18 cellular contexts compared by ENCODE assay signal in genomic region chr17:48860034-48860433, GRCh38. TPM values are rescaled to one million over a fixed set of nuclear protein-coding genes. Genes with fewer than 3 reads are reported as not detected.
DNase-seq lines count a peak whose midpoint lies in the region; ATAC-seq, FAIRE-seq and TF ChIP-seq lines count a peak whose summit lies in the region.
"Had no signal": no experiment of that assay in that cellular context is flagged by ENCODE, and none has a peak within 500 bp of the region (broad histone marks: within the 10 kb centered on the region; RNA-seq: fewer than 3 reads in every experiment).

No MANE protein-coding gene starts in this region.

- WGBS in A549 (ENCODE audit: missing lambda C conversion rate) = 100% methylated on average over 3 of the region's 3 CpGs

- H3K4me3 ChIP-seq in A549 (no peak overlapping the region), GM06990 (replicated peaks; ENCODE audit: low read depth, low read length) (no peak overlapping the region), SK-N-MC (no peak overlapping the region), epithelial cell of proximal tubule (ENCODE audit: low read depth, low read length) (no peak overlapping the region)
- H3K4me3 ChIP-seq: right atrium auricular region had no signal

- no peak for TF ChIP-seq EP300 in A549 (IDR thresholded peaks at IDR 0.05)

- H3K4me1 ChIP-seq in A549 = no peaks in the 10 kb centered on the region
- H3K4me1 ChIP-seq: right atrium auricular region had no signal

- H3K27me3 ChIP-seq in GM06990 (replicated peaks; ENCODE audit: control insufficient read depth, insufficient read depth, low read length) = no peaks in the 10 kb centered on the region
- H3K27me3 ChIP-seq: right atrium auricular region had no signal

- in situ Hi-C loops in G401 (cut with HindIII; ENCODE audit: low sequenced_read_pairs) = no loop called here

- no peak for FAIRE-seq in A549 (lab: Jason Lieb, UNC)
- FAIRE-seq: frontal cortex had no signal

- no peaks in the 10 kb centered on the region for H3K9me3 ChIP-seq in A549
- no peaks in the 10 kb centered on the region for H3K9me3 ChIP-seq in SK-N-MC (ENCODE audit: low read depth, low read length)
- H3K9me3 ChIP-seq: right atrium auricular region had no signal

- TF ChIP-seq POLR2A in A549 (IDR thresholded peaks at IDR 0.05; ENCODE audit: low read length) = no peak

- H3K27ac ChIP-seq in A549 (no peak overlapping the region), SK-N-MC (peak overlapping the region; percentile 43; the same call in 1 of the 2 replicates)
- H3K27ac ChIP-seq: right atrium auricular region had no signal

- H3K9ac ChIP-seq in SK-N-MC (ENCODE audit: insufficient read length) = no peak overlapping the region

- ATAC-seq in A549 (peak; percentile 47 to 71; a peak in 4 of 6 replicates), GM18867 (IDR thresholded peaks at IDR 0.05; ENCODE audit: unreplicated experiment) (no peak)
- ATAC-seq: Panc1, T-cell had no signal

- H3K4me2 ChIP-seq in A549 = no peak overlapping the region

- TF ChIP-seq RAD21 in A549 (conservative IDR thresholded peaks at IDR 0.05 in 1 of 2, IDR thresholded peaks at IDR 0.05 in 1 of 2) = no peak

- no peak for TF ChIP-seq CTCF in A549 (IDR thresholded peaks at IDR 0.05)
- TF ChIP-seq CTCF in GM06990 (IDR thresholded peaks at IDR 0.05; ENCODE audit: insufficient read depth, low read length, poor library complexity, severe bottlenecking) = peak; percentile 16
- TF ChIP-seq CTCF in epithelial cell of proximal tubule (conservative IDR thresholded peaks at IDR 0.05; ENCODE audit: low read depth, low read length) = peak; percentile 29

- peaks cover 8% of the 10 kb centered on the region for H3K36me3 ChIP-seq in GM06990 (ENCODE audit: control insufficient read depth, insufficient read depth, low read length)
- H3K36me3 ChIP-seq in SK-N-MC (ENCODE audit: insufficient read depth, low read length) = peaks cover 53% of the 10 kb centered on the region

- POLR2A ChIA-PET in A549 (lab: Yijun Ruan, JAX) = no interaction called here

- DNase-seq in A549 (ENCODE audit: low read depth in 1 of 2, low spot score in 1 of 2) (peak in 1 of 2 experiments; percentile 41), GM06990 (ENCODE audit: extremely low read depth, insufficient read length) (no peak), SK-N-MC (ENCODE audit: low read depth, low spot score) (no peak), epithelial cell of proximal tubule (ENCODE audit: low read depth) (no peak), G401 (ENCODE audit: low spot score) (no peak), SKM-1 (lab: John Stamatoyannopoulos, UW; ENCODE audit: unreplicated experiment) (no peak), NOMO-1 treated with dmso at 0.1 percent for 144 hours (lab: John Stamatoyannopoulos, UW; ENCODE audit: unreplicated experiment) (no peak)
- DNase-seq: activated B cell treated with CpG ODN at 0.5 μM for 24 hours; activated naive CD4-positive, alpha-beta T cell; DMS 273 treated with DMSO at 0.1 percent for 48 hours; Karpas-422; NCI-H187 treated with DMSO at 0.1 percent for 48 hours; stimulated activated CD8-positive, alpha-beta memory T cell treated with anti-CD3 and anti-CD28 coated beads, Interleukin-4, amount 100 ng/mL, for 48 hours; T-cell had no signal

- CTCF ChIA-PET in A549 (lab: Yijun Ruan, JAX) = interaction anchor here (0.9 to 76.6 kb wide), 8 partner anchors 12 to 182 kb away, joined by 3 to 3251 read pairs (median 19); partner anchors contain the start of genes CALCOCO2 and TTLL6

TF ChIP-seq in A549, 52 proteins besides CTCF, POLR2A, EP300 and RAD21:
- no peak for TF ChIP-seq HES2 (IDR thresholded peaks at IDR 0.05)

RNA-seq across cellular contexts. Expression of gene CALCOCO2, which starts 29.2 kb away (rescaled TPM):
- polyA plus RNA-seq in A549 (2011; rRNA removed) = 194 and 199 TPM in 2 replicates
- polyA plus RNA-seq in A549 (2012; cell fraction: cytosol; rRNA removed) = 26.8 and 27.1 TPM in 2 replicates
- polyA plus RNA-seq in A549 (2012; cell fraction: nucleus; rRNA removed) = 20.8 and 28.6 TPM in 2 replicates
- 71.6 to 74.5 TPM (median 72.5 TPM) in 3 replicates for polyA plus RNA-seq in A549 (2017; fragmentation: RNase III; extraction: RNeasy Plus Mini Kit Qiagen cat#74134 plus additional on column Dnase treatment)
- 105 and 145 TPM in 2 replicates for polyA minus RNA-seq in A549 (2011; rRNA and poly(A)+ RNA removed)
- total RNA-seq in epithelial cell of proximal tubule = 21.3 and 24.8 TPM in 2 replicates
- total RNA-seq in G401 (2014; rRNA removed; shearing (Covaris generic)) = 37.8 and 66.1 TPM in 2 replicates

RNA-seq across cellular contexts. Expression of gene ATP5MC1, which starts 32.6 kb away (rescaled TPM):
- polyA plus RNA-seq in A549 (2011; rRNA removed) (287 and 394 TPM in 2 replicates), A549 (2017; fragmentation: RNase III; extraction: RNeasy Plus Mini Kit Qiagen cat#74134 plus additional on column Dnase treatment) (545 to 704 TPM (median 623 TPM) in 3 replicates)
- 1,184 and 1,265 TPM in 2 replicates for polyA plus RNA-seq in A549 (2012; cell fraction: cytosol; rRNA removed)
- 1,009 and 1,026 TPM in 2 replicates for polyA plus RNA-seq in A549 (2012; cell fraction: nucleus; rRNA removed)
- 199 and 252 TPM in 2 replicates for polyA minus RNA-seq in A549 (2011; rRNA and poly(A)+ RNA removed)
- 142 and 205 TPM in 2 replicates for total RNA-seq in epithelial cell of proximal tubule
- total RNA-seq in G401 (2014; rRNA removed; shearing (Covaris generic)) = 62.0 and 83.3 TPM in 2 replicates

RNA-seq across cellular contexts. Expression of gene TTLL6, which starts 43.0 kb away (rescaled TPM):
- polyA plus RNA-seq in A549 (2011; rRNA removed) (7.8 and 8.9 TPM in 2 replicates), A549 (2017; fragmentation: RNase III; extraction: RNeasy Plus Mini Kit Qiagen cat#74134 plus additional on column Dnase treatment) (1.1 to 1.6 TPM (median 1.3 TPM) in 3 replicates)
- 1.6 and 1.7 TPM in 2 replicates for polyA plus RNA-seq in A549 (2012; cell fraction: cytosol; rRNA removed)
- polyA plus RNA-seq in A549 (2012; cell fraction: nucleus; rRNA removed) = 3.9 and 5.4 TPM in 2 replicates
- polyA minus RNA-seq in A549 (2011; rRNA and poly(A)+ RNA removed) = 3.7 and 6.0 TPM in 2 replicates
- 0.22 TPM in 1 of 2 replicates, not detected in the other for total RNA-seq in epithelial cell of proximal tubule
- 6.9 and 9.4 TPM in 2 replicates for total RNA-seq in G401 (2014; rRNA removed; shearing (Covaris generic))
- total RNA-seq: activated B cell treated with CpG ODN at 0.5 μM for 24 hours, frontal cortex, right atrium auricular region, T-cell had no signal

RNA-seq across cellular contexts. Expression of gene UBE2Z, which starts 48.2 kb away (rescaled TPM):
- polyA plus RNA-seq in A549 (2011; rRNA removed) (174 and 196 TPM in 2 replicates), A549 (2017; fragmentation: RNase III; extraction: RNeasy Plus Mini Kit Qiagen cat#74134 plus additional on column Dnase treatment) (104 to 114 TPM (median 109 TPM) in 3 replicates)
- 108 and 127 TPM in 2 replicates for polyA plus RNA-seq in A549 (2012; cell fraction: cytosol; rRNA removed)
- polyA plus RNA-seq in A549 (2012; cell fraction: nucleus; rRNA removed) = 71.6 and 111 TPM in 2 replicates
- polyA minus RNA-seq in A549 (2011; rRNA and poly(A)+ RNA removed) = 155 and 161 TPM in 2 replicates
- 71.0 and 78.9 TPM in 2 replicates for total RNA-seq in epithelial cell of proximal tubule
- total RNA-seq in G401 (2014; rRNA removed; shearing (Covaris generic)) = 71.2 and 71.3 TPM in 2 replicates
